ENCODE assay signal across 28 cellular contexts in the genomic region with DNA sequence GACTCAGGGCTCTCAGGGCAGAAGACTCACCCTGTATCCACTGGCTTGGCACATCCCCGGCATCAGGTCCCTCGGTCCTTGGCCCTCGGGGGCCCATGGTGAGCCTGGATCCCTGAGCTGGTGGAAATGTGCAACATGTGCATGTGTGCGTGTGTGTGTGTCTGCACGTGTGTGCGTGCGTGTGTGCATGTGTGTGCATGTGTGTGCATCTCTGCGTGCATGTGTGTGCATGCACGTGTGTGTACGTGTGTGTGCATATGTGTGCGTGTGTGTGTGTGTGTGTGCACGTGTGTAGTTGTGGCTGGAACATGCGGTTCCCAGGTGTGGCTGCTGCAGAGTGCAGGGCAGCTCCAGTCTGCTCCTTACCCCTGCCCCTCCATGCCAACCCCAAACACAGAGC. TPM values are rescaled to one million over a fixed set of nuclear protein-coding genes. Genes with fewer than 3 reads are reported as not detected.
"Had no signal": no experiment of that assay in that cellular context is flagged by ENCODE, and none has a peak within 500 bp of the region (broad histone marks: within the 10 kb centered on the region; RNA-seq: fewer than 3 reads in every experiment).

No MANE protein-coding gene starts in this region.

- H3K4me3 ChIP-seq: left lung, lower lobe of right lung, neural progenitor cell, suprapubic skin, tibial artery had no signal

- FAIRE-seq: astrocyte, colon, frontal cortex had no signal

- H3K4me2 ChIP-seq: neural progenitor cell had no signal

- DNase-seq: activated CD4-positive, alpha-beta T cell treated with anti-CD3 and anti-CD28 coated beads for 1 hour; activated CD4-positive, alpha-beta T cell treated with anti-CD3 and anti-CD28 coated beads, Interleukin-2, amount 10 ng/mL, durations not matched to agents 7 days and 5 days; activated CD8-positive, alpha-beta T cell treated with anti-CD3 and anti-CD28 coated beads for 36 hours; activated gamma-delta T cell treated with Interleukin-2 at 50 U/mL for 16 hours; activated naive CD4-positive, alpha-beta T cell treated with anti-CD3 and anti-CD28 coated beads, Interleukin-2, amount 50 U/mL, for 16 hours; activated T-cell treated with anti-CD3 and anti-CD28 coated beads, Interleukin-2, amount 50 U/mL, for 4 hours; amniotic stem cell; brain microvascular endothelial cell; dermis blood vessel endothelial cell; effector CD4-positive, alpha-beta T cell; lower lobe of right lung; mesenchymal stem cell; natural killer cell; right cardiac atrium; stimulated activated CD4-positive, alpha-beta T cell treated with anti-CD3 and anti-CD28 coated beads, Interleukin-15, amount 100 ng/mL, for 24 hours; stimulated activated CD4-positive, alpha-beta T cell treated with anti-CD3 and anti-CD28 coated beads, Interleukin-2, amount 100 ng/mL, for 24 hours; stimulated activated naive CD4-positive, alpha-beta T cell; tibial artery had no signal

- H3K36me3 ChIP-seq: brain microvascular endothelial cell, left lung, lower lobe of right lung, neural progenitor cell, suprapubic skin, tibial artery had no signal

- ATAC-seq: activated CD8-positive, alpha-beta T cell treated with anti-CD3 and anti-CD28 coated beads for 36 hours; activated T-cell treated with anti-CD3 and anti-CD28 coated beads, Interleukin-2, amount 50 U/mL, for 4 hours; activated T-helper 17 cell treated with anti-CD3 and anti-CD28 coated beads, Interleukin-2, amount 50 U/mL, for 72 hours; lower lobe of right lung; natural killer cell; right cardiac atrium; WTC11 had no signal

- H3K9me3 ChIP-seq: left lung, lower lobe of right lung, suprapubic skin, tibial artery had no signal

- H3K9ac ChIP-seq: neural progenitor cell had no signal

- H3K27ac ChIP-seq: brain microvascular endothelial cell, left lung, lower lobe of right lung, neural progenitor cell, suprapubic skin, tibial artery had no signal

- H2AFZ ChIP-seq: neural progenitor cell had no signal

RNA-seq across cellular contexts. Expression of a gene that starts 51.3 kb away (rescaled TPM):
- total RNA-seq: activated CD8-positive, alpha-beta T cell treated with anti-CD3 and anti-CD28 coated beads for 36 hours; activated T-cell treated with anti-CD3 and anti-CD28 coated beads, Interleukin-2, amount 50 U/mL, for 4 hours; astrocyte; dermis blood vessel endothelial cell; frontal cortex; omental fat pad; right cardiac atrium; ureter; WTC11 had no signal
- polyA plus RNA-seq: right cardiac atrium had no signal
